Comparison of ENCODE assay signal across 15 cellular contexts in the genomic region with DNA sequence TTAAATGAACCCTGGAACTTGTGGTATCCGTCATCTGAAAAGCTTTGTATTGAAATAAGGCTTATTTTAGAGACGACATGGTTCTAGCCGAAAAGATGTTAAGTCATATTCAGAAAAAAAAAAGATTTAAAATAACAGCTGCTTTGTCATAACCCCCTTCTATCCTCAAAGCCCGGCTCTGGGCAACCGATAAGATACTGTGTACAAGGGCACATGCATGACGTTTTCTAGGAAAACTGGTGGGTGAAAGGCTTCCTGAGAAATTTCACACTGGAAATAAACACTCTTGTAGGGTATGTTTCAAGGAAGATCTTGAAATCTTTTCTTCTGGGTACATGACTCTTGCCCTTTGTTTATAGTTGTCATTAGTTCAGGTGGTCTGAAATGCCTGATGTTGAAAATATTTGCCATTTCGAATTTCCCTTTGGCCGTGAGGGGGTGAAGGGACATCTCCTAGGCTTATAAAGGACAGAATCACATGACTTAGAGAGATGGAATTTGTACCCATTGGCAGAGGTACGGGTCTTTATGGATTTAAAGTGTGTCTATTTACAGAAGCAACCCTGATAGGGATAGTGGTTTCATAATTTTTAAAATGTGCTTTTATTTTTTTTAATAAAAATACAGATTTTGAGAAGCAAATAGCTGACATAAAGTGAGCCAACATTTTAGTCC.
"Had no signal": no experiment of that assay in that cellular context is flagged by ENCODE, and none has a peak within 500 bp of the region (broad histone marks: within the 10 kb centered on the region; RNA-seq: fewer than 3 reads in every experiment).

No MANE protein-coding gene starts in this region.

- H3K27ac ChIP-seq: esophagus muscularis mucosa, vagina had no signal

- H3K36me3 ChIP-seq: esophagus muscularis mucosa, transverse colon, vagina had no signal

- DNase-seq: activated CD4-positive, alpha-beta T cell treated with anti-CD3 and anti-CD28 coated beads, Interleukin-2, amount 50 U/mL, for 4 hours; activated effector memory CD4-positive, alpha-beta T cell treated with anti-CD3 and anti-CD28 coated beads, Interleukin-2, amount 50 U/mL, for 16 hours; activated naive CD4-positive, alpha-beta T cell treated with anti-CD3 and anti-CD28 coated beads, Interleukin-2, amount 50 U/mL, for 16 hours; activated T-cell treated with anti-CD3 and anti-CD28 coated beads, Interleukin-2, amount 50 U/mL, for 72 hours; aorta; cortex of kidney; effector CD4-positive, alpha-beta T cell; left cardiac atrium; stimulated activated CD8-positive, alpha-beta memory T cell treated with anti-CD3 and anti-CD28 coated beads, Interleukin-4, amount 100 ng/mL, for 48 hours; stimulated activated naive CD4-positive, alpha-beta T cell; transverse colon had no signal

- H3K4me3 ChIP-seq: esophagus muscularis mucosa, lung, transverse colon, vagina had no signal

- H3K27me3 ChIP-seq: esophagus muscularis mucosa, transverse colon, vagina had no signal

- H3K9me3 ChIP-seq: esophagus muscularis mucosa, transverse colon, vagina had no signal

- ATAC-seq: activated T-cell treated with anti-CD3 and anti-CD28 coated beads, Interleukin-2, amount 50 U/mL, for 72 hours; natural killer cell treated with Interleukin-12 subunit alpha and Interleukin-12 subunit beta and Interleukin-15 and Interleukin-18, amount 100 ng/mL, for 72 hours had no signal
